ENCODE assay signal across 8 cellular contexts in genomic region chr1:207084701-207085180, GRCh38. TPM values are rescaled to one million over a fixed set of nuclear protein-coding genes. Genes with fewer than 3 reads are reported as not detected.
A peak's percentile ranks its signal among the peaks of the same experiment; 100 is the strongest.
DNase-seq lines count a peak whose midpoint lies in the region; ATAC-seq, FAIRE-seq and TF ChIP-seq lines count a peak whose summit lies in the region.

No MANE protein-coding gene starts in this region.

- no peak overlapping the region for H2BK20ac ChIP-seq in H1 (ENCODE audit: low read length)

- no peak for TF ChIP-seq POLR2A in H1 (IDR thresholded peaks at IDR 0.05; ENCODE audit: control extremely low read depth in 1 of 2, low read depth in 2 of 2, low read length in 2 of 2)

- no peak overlapping the region for H4K8ac ChIP-seq in H1 (ENCODE audit: extremely low read depth, insufficient read depth, low read length)

- H4K20me1 ChIP-seq in H1 (replicated peaks in 1 of 2; ENCODE audit: control insufficient read depth in 1 of 2, insufficient read depth in 2 of 2, low read length in 2 of 2), result no peaks in the 10 kb centered on the region

- 35% methylated on average over 8 of the region's 8 CpGs; no CpG with 5 or more reads in 1 of the 2 experiments for WGBS in H1 (ENCODE audit: extremely low coverage in 1 of 2, insufficient coverage in 1 of 2, insufficient read length in 1 of 2, insufficient replicate concordance in 2 of 2, low coverage in 1 of 2, low lambda C conversion rate in 2 of 2, missing lambda C conversion rate in 1 of 2), 2 experiments

- H3K36me3 ChIP-seq in H1 (ENCODE audit: control insufficient read depth in 2 of 4, insufficient read depth in 4 of 4, low read length in 3 of 4) (no peaks in the 10 kb centered on the region), mucosa of descending colon (ENCODE audit: low read depth) (no peaks in the 10 kb centered on the region)

- H3K9ac ChIP-seq in H1 (replicated peaks in 1 of 4; ENCODE audit: extremely low read depth in 1 of 4, low read depth in 3 of 4, low read length in 3 of 4), result no peak overlapping the region

- peak; percentile 39 to 72 (median 71) for TF ChIP-seq CTCF in H1 (IDR thresholded peaks at IDR 0.05; ENCODE audit: control extremely low read depth in 1 of 3, insufficient read depth in 1 of 3, low read depth in 1 of 3, low read length in 3 of 3)
- TF ChIP-seq CTCF in mucosa of descending colon (IDR thresholded peaks at IDR 0.05), result no peak

- no peak overlapping the region for H3K4me2 ChIP-seq in H1 (ENCODE audit: insufficient read depth in 1 of 2, low read depth in 2 of 2, low read length in 2 of 2)

- no peak overlapping the region for H2BK5ac ChIP-seq in H1 (ENCODE audit: low read depth, low read length)

- TF ChIP-seq RAD21 in H1 (IDR thresholded peaks at IDR 0.05 in 1 of 2, conservative IDR thresholded peaks at IDR 0.05 in 1 of 2; ENCODE audit: low read depth in 2 of 2, low read length in 2 of 2), result peak; percentile 71 to 74

- no peak overlapping the region for H2BK12ac ChIP-seq in H1 (ENCODE audit: low read depth, low read length)

- H3K4ac ChIP-seq in H1 (replicated peaks; ENCODE audit: insufficient read length, low read depth, low read length), result no peak overlapping the region

- POLR2A ChIA-PET in H1 (lab: Charles Lee; ENCODE audit: partially characterized antibody), result interaction anchor here (2.2 kb wide), 1 partner anchor 237 kb away, joined by 6 read pairs; the partner anchor contains the start of gene CD55

- H4K91ac ChIP-seq in H1 (replicated peaks; ENCODE audit: insufficient read length, low read length), result no peak overlapping the region

- no peaks in the 10 kb centered on the region for H3K79me2 ChIP-seq in H1 (ENCODE audit: control insufficient read depth in 1 of 2, insufficient read depth in 2 of 2, low read length in 2 of 2)

- H3K23me2 ChIP-seq in H1 (ENCODE audit: low read depth, low read length), result no peaks in the 10 kb centered on the region

- H4K5ac ChIP-seq in H1 (ENCODE audit: insufficient read length, low read depth, low read length), result no peak overlapping the region

- intact Hi-C loops in mucosa of descending colon (cut with DNase I, micrococcal nuclease), result loop anchor here in 1 of 2 donors (5.0 kb wide), 2 partner anchors 318 to 413 kb away; partner anchors contain the start of gene CR1

- H3K9me3 ChIP-seq in H1 (ENCODE audit: insufficient read depth in 2 of 2, low read depth in 1 of 2, low read length in 1 of 2) (no peaks in the 10 kb centered on the region), mucosa of descending colon (no peaks in the 10 kb centered on the region)

- no peak overlapping the region for H2BK15ac ChIP-seq in H1 (ENCODE audit: low read length)

- H3K56ac ChIP-seq in H1 (replicated peaks; ENCODE audit: insufficient read length, low read depth, low read length), result no peak overlapping the region

- no peaks in the 10 kb centered on the region for H3K27me3 ChIP-seq in H1 (replicated peaks in 1 of 4; ENCODE audit: control insufficient read depth in 3 of 4, extremely low read depth in 1 of 4, insufficient read depth in 3 of 4, low read length in 3 of 4)

- H3K23ac ChIP-seq in H1 (ENCODE audit: insufficient read length), result no peak overlapping the region

- H2AFZ ChIP-seq in H1 (ENCODE audit: low read length), result no peak overlapping the region; the same call in 1 of the 2 replicates

- DNase-seq in NCI-H460 (ENCODE audit: extremely low read depth, low read depth), result peak; percentile 75
- peak; percentile 40 to 51 for DNase-seq in activated CD4-positive, alpha-beta T cell treated with anti-CD3 and anti-CD28 coated beads, Interleukin-2, amount 50 U/mL, for 48 hours
- peak; percentile 27 to 57 for DNase-seq in H1 (ENCODE audit: low read depth in 1 of 2, low spot score in 2 of 2)
- peak in 1 of 3 donors; percentile 82 for DNase-seq in mucosa of descending colon
- peak; percentile 25 for DNase-seq in stimulated activated naive CD4-positive, alpha-beta T cell treated with Interleukin-2 at 50 U/mL for 16 hours (lab: John Stamatoyannopoulos, UW)
- no peak for DNase-seq in OCI-M2 (lab: John Stamatoyannopoulos, UW; ENCODE audit: unreplicated experiment)

- H3K4me3 ChIP-seq in H1 (ENCODE audit: extremely low read depth in 1 of 4, insufficient read depth in 2 of 4, low read depth in 3 of 4, low read length in 4 of 4), result no peak overlapping the region
- H3K4me3 ChIP-seq in mucosa of descending colon, result no peak overlapping the region

- no peak overlapping the region for H2BK120ac ChIP-seq in H1 (replicated peaks; ENCODE audit: low read depth, low read length)

- no peak overlapping the region; the same call in 1 of the 2 replicates for H3K18ac ChIP-seq in H1 (ENCODE audit: extremely low read depth, low read length)

- H3K14ac ChIP-seq in H1 (ENCODE audit: insufficient read length), result no peak overlapping the region

- H3K4me1 ChIP-seq in H1 (replicated peaks in 1 of 4; ENCODE audit: control insufficient read depth in 3 of 4, insufficient read depth in 4 of 4, low read length in 3 of 4) (peaks cover 0 to 3% (median 0%) of the 10 kb centered on the region in 4 experiments; a peak in 2 of 7 replicates), mucosa of descending colon (ENCODE audit: low read depth) (peaks cover 2% of the 10 kb centered on the region)

- no peaks in the 10 kb centered on the region for H3K79me1 ChIP-seq in H1 (ENCODE audit: low read depth, low read length)

- peak; percentile 50 for FAIRE-seq in G401.6 (lab: Jason Lieb, UNC)
- FAIRE-seq in H1 (lab: Jason Lieb, UNC), result peak; percentile 92

- no peak overlapping the region for H2AK5ac ChIP-seq in H1 (ENCODE audit: low read depth, low read length)

- CTCF ChIA-PET in H1 (lab: Charles Lee; ENCODE audit: partially characterized antibody), result interaction anchor here (0.5 to 3.8 kb wide), 24 partner anchors 10 to 415 kb away, joined by 3 to 30 read pairs (median 4); partner anchors contain the start of gene PFKFB2

- no peak overlapping the region for H3K27ac ChIP-seq in H1 (ENCODE audit: low read depth, low read length)

- TF ChIP-seq EP300 in H1 (IDR thresholded peaks at IDR 0.05; ENCODE audit: borderline replicate concordance in 1 of 2, low read depth in 2 of 2, low read length in 2 of 2), result no peak

- ATAC-seq in HG02642 (IDR thresholded peaks at IDR 0.05; ENCODE audit: poor library complexity, unreplicated experiment) (peak; percentile 76), mucosa of descending colon (peak; percentile 48)

RNA-seq across cellular contexts. Expression of gene C4BPB, which starts 3.9 kb away (rescaled TPM):
- total RNA-seq in NCI-H460 (2014; rRNA removed; shearing (Covaris generic)), result not detected in 2 replicates
- not detected in 2 replicates for polyA plus RNA-seq in NCI-H460 (2014; cell fraction: nucleus; rRNA removed)
- total RNA-seq in H1 (2021; fragmentation: NEBNext Ultra II Directional; extraction: Animal tissue kit (Norgen Biotek cat#: 25700)), result not detected in 2 replicates
- not detected in 2 replicates for polyA plus RNA-seq in H1 (2011; rRNA removed)
- 0.12 TPM for polyA plus RNA-seq in H1 (2011; cell fraction: cytosol; rRNA removed)
- not detected for polyA plus RNA-seq in H1 (2011; cell fraction: nucleus; rRNA removed)
- polyA plus RNA-seq in H1 (2012, experiment 1 of 2), result not detected in 4 replicates
- polyA plus RNA-seq in H1 (2012, experiment 2 of 2), result not detected
- polyA plus RNA-seq in H1 (2013, experiment 1 of 2), result not detected
- polyA plus RNA-seq in H1 (2013, experiment 2 of 2), result not detected
- not detected in 2 replicates for polyA minus RNA-seq in H1 (2011; rRNA and poly(A)+ RNA removed)
- 2.9 TPM for polyA minus RNA-seq in H1 (2011; cell fraction: cytosol; rRNA and poly(A)+ RNA removed)
- polyA minus RNA-seq in H1 (2011; cell fraction: nucleus; rRNA and poly(A)+ RNA removed), result 1.1 TPM
- 10 to 100 TPM in 1 of 3 donors, 1 to 10 TPM in 2; 4.4 to 20.0 (median 7.2) TPM for total RNA-seq in mucosa of descending colon

RNA-seq across cellular contexts. Expression of gene C4BPA, which starts 19.3 kb away (rescaled TPM):
- not detected in 2 replicates for total RNA-seq in NCI-H460 (2014; rRNA removed; shearing (Covaris generic))
- polyA plus RNA-seq in NCI-H460 (2014; cell fraction: nucleus; rRNA removed), result not detected in 2 replicates
- total RNA-seq in H1 (2021; fragmentation: NEBNext Ultra II Directional; extraction: Animal tissue kit (Norgen Biotek cat#: 25700)), result not detected in 2 replicates
- not detected in 2 replicates for polyA plus RNA-seq in H1 (2011; rRNA removed)
- not detected for polyA plus RNA-seq in H1 (2011; cell fraction: cytosol; rRNA removed)
- polyA plus RNA-seq in H1 (2011; cell fraction: nucleus; rRNA removed), result not detected
- polyA plus RNA-seq in H1 (2012, experiment 1 of 2), result not detected in 4 replicates
- not detected for polyA plus RNA-seq in H1 (2012, experiment 2 of 2)
- not detected for polyA plus RNA-seq in H1 (2013, experiment 1 of 2)
- polyA plus RNA-seq in H1 (2013, experiment 2 of 2), result not detected
- polyA minus RNA-seq in H1 (2011; rRNA and poly(A)+ RNA removed), result not detected in 2 replicates
- polyA minus RNA-seq in H1 (2011; cell fraction: cytosol; rRNA and poly(A)+ RNA removed), result not detected
- not detected for polyA minus RNA-seq in H1 (2011; cell fraction: nucleus; rRNA and poly(A)+ RNA removed)
- total RNA-seq in mucosa of descending colon, result 1 to 10 TPM; 1.5 to 5.9 (median 1.9) TPM

RNA-seq across cellular contexts. Expression of gene PFKFB2, which starts 31.7 kb away (rescaled TPM):
- 4.3 and 4.4 TPM in 2 replicates for total RNA-seq in NCI-H460 (2014; rRNA removed; shearing (Covaris generic))
- polyA plus RNA-seq in NCI-H460 (2014; cell fraction: nucleus; rRNA removed), result 6.1 and 6.7 TPM in 2 replicates
- total RNA-seq in H1 (2021; fragmentation: NEBNext Ultra II Directional; extraction: Animal tissue kit (Norgen Biotek cat#: 25700)), result 17.8 and 19.1 TPM in 2 replicates
- polyA plus RNA-seq in H1 (2011; rRNA removed), result 5.5 and 6.7 TPM in 2 replicates
- 8.2 TPM for polyA plus RNA-seq in H1 (2011; cell fraction: cytosol; rRNA removed)
- polyA plus RNA-seq in H1 (2011; cell fraction: nucleus; rRNA removed), result 7.2 TPM
- polyA plus RNA-seq in H1 (2012, experiment 1 of 2), result 7.9 to 11.8 TPM (median 9.3 TPM) in 4 replicates
- 0.58 TPM for polyA plus RNA-seq in H1 (2012, experiment 2 of 2)
- polyA plus RNA-seq in H1 (2013, experiment 1 of 2), result 6.2 TPM
- 6.1 TPM for polyA plus RNA-seq in H1 (2013, experiment 2 of 2)
- polyA minus RNA-seq in H1 (2011; rRNA and poly(A)+ RNA removed), result 14.8 and 16.5 TPM in 2 replicates
- 6.5 TPM for polyA minus RNA-seq in H1 (2011; cell fraction: cytosol; rRNA and poly(A)+ RNA removed)
- 8.3 TPM for polyA minus RNA-seq in H1 (2011; cell fraction: nucleus; rRNA and poly(A)+ RNA removed)
- 100 to 1,000 TPM in 1 of 3 donors, 10 to 100 TPM in 2; 45.1 to 118 (median 90.2) TPM for total RNA-seq in mucosa of descending colon

RNA-seq across cellular contexts. Expression of gene YOD1, which starts 33.7 kb away (rescaled TPM):
- total RNA-seq in NCI-H460 (2014; rRNA removed; shearing (Covaris generic)), result 27.9 and 31.9 TPM in 2 replicates
- polyA plus RNA-seq in NCI-H460 (2014; cell fraction: nucleus; rRNA removed), result 22.7 and 28.7 TPM in 2 replicates
- 11.8 TPM in 2 replicates for total RNA-seq in H1 (2021; fragmentation: NEBNext Ultra II Directional; extraction: Animal tissue kit (Norgen Biotek cat#: 25700))
- polyA plus RNA-seq in H1 (2011; rRNA removed), result 1.1 and 1.9 TPM in 2 replicates
- polyA plus RNA-seq in H1 (2011; cell fraction: cytosol; rRNA removed), result 2.5 TPM
- 1.4 TPM for polyA plus RNA-seq in H1 (2011; cell fraction: nucleus; rRNA removed)
- 2.8 to 6.8 TPM (median 3.8 TPM) in 4 replicates for polyA plus RNA-seq in H1 (2012, experiment 1 of 2)
- polyA plus RNA-seq in H1 (2012, experiment 2 of 2), result 0.34 TPM
- 5.9 TPM for polyA plus RNA-seq in H1 (2013, experiment 1 of 2)
- polyA plus RNA-seq in H1 (2013, experiment 2 of 2), result 5.5 TPM
- 4.0 and 5.6 TPM in 2 replicates for polyA minus RNA-seq in H1 (2011; rRNA and poly(A)+ RNA removed)
- 4.0 TPM for polyA minus RNA-seq in H1 (2011; cell fraction: cytosol; rRNA and poly(A)+ RNA removed)
- polyA minus RNA-seq in H1 (2011; cell fraction: nucleus; rRNA and poly(A)+ RNA removed), result 17.4 TPM
- 1 to 10 TPM; 5.8 to 7.8 (median 7.8) TPM for total RNA-seq in mucosa of descending colon

RNA-seq across cellular contexts. Expression of gene C1orf116, which starts 52.2 kb away (rescaled TPM):
- total RNA-seq in NCI-H460 (2014; rRNA removed; shearing (Covaris generic)), result not detected in 2 replicates
- 0.24 TPM in 1 of 2 replicates, not detected in the other for polyA plus RNA-seq in NCI-H460 (2014; cell fraction: nucleus; rRNA removed)
- 3.8 and 3.9 TPM in 2 replicates for total RNA-seq in H1 (2021; fragmentation: NEBNext Ultra II Directional; extraction: Animal tissue kit (Norgen Biotek cat#: 25700))
- 1.7 and 2.2 TPM in 2 replicates for polyA plus RNA-seq in H1 (2011; rRNA removed)
- 1.1 TPM for polyA plus RNA-seq in H1 (2011; cell fraction: cytosol; rRNA removed)
- polyA plus RNA-seq in H1 (2011; cell fraction: nucleus; rRNA removed), result 2.6 TPM
- polyA plus RNA-seq in H1 (2012, experiment 1 of 2), result 3.0 to 3.3 TPM (median 3.2 TPM) in 4 replicates
- polyA plus RNA-seq in H1 (2012, experiment 2 of 2), result 2.9 TPM
- 2.7 TPM for polyA plus RNA-seq in H1 (2013, experiment 1 of 2)
- polyA plus RNA-seq in H1 (2013, experiment 2 of 2), result 2.8 TPM
- 2.0 and 2.4 TPM in 2 replicates for polyA minus RNA-seq in H1 (2011; rRNA and poly(A)+ RNA removed)
- 1.8 TPM for polyA minus RNA-seq in H1 (2011; cell fraction: cytosol; rRNA and poly(A)+ RNA removed)
- polyA minus RNA-seq in H1 (2011; cell fraction: nucleus; rRNA and poly(A)+ RNA removed), result 3.3 TPM
- total RNA-seq in mucosa of descending colon, result 10 to 100 TPM in 2 of 3 donors, 1 to 10 TPM in 1; 8.7 to 31.0 (median 25.4) TPM
